ENCODE assay signal across 12 cellular contexts in the genomic region with DNA sequence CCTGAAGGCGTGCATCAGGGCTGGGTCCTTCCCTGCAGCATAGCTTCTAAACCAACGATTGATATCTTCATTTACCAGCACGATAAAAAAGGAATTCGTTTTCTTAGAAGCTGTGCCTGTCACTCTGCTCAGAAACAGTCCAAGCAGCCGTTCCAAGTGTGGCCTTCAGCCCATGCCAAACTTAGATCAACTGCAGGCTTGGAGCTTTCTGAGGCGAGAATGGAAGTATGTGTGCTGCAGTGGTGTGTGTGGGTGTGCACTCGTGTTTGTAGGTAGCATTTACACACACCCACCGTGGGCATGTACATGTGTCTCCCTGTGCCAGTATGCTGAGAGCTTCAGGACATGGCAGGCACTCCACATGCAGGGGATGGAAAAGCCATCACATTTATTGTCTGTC.
A peak's percentile ranks its signal among the peaks of the same experiment; 100 is the strongest.
DNase-seq lines count a peak whose midpoint lies in the region; ATAC-seq and TF ChIP-seq lines count a peak whose summit lies in the region.
"Had no signal": no experiment of that assay in that cellular context is flagged by ENCODE, and none has a peak within 500 bp of the region (broad histone marks: within the 10 kb centered on the region; RNA-seq: fewer than 3 reads in every experiment).

No MANE protein-coding gene starts in this region.

- TF ChIP-seq EP300 in sigmoid colon (IDR thresholded peaks at IDR 0.05), result no peak

- H3K4me3 Mint-ChIP-seq in Caco-2 (ENCODE audit: unreplicated experiment), result no peak overlapping the region

- in situ Hi-C loops in gastrocnemius medialis (cut with MboI; ENCODE audit: low sequenced_read_pairs in 4 of 4), result no loop called here

- H3K9me3 ChIP-seq in right cardiac atrium (ENCODE audit: control insufficient read depth, low read length) (no peaks in the 10 kb centered on the region), gastrocnemius medialis (no peaks in the 10 kb centered on the region), sigmoid colon (no peaks in the 10 kb centered on the region), Caco-2 (no peaks in the 10 kb centered on the region)
- H3K9me3 ChIP-seq: uterus had no signal

- H3K27ac Mint-ChIP-seq in Caco-2 (ENCODE audit: unreplicated experiment), result no peak overlapping the region

- no peaks in the 10 kb centered on the region for H3K4me1 Mint-ChIP-seq in Caco-2 (ENCODE audit: low read depth, unreplicated experiment)

- BruUV-seq in Caco-2 (replicated peaks; lab: Mats Ljungman, UMichigan), result no TSS peak

- no peaks in the 10 kb centered on the region for H3K9me3 Mint-ChIP-seq in Caco-2 (ENCODE audit: unreplicated experiment)

- TF ChIP-seq CTCF in gastrocnemius medialis (IDR thresholded peaks at IDR 0.05 in 4 of 5, conservative IDR thresholded peaks at IDR 0.05 in 1 of 5) (no peak), sigmoid colon (IDR thresholded peaks at IDR 0.05) (no peak), Caco-2 (IDR thresholded peaks at IDR 0.05; ENCODE audit: insufficient read depth in 1 of 2, low read depth in 1 of 2, low read length in 1 of 2, severe bottlenecking in 1 of 2, unreplicated experiment in 1 of 2) (no peak)

- H3K36me3 ChIP-seq in gastrocnemius medialis (no peaks in the 10 kb centered on the region), sigmoid colon (no peaks in the 10 kb centered on the region), Caco-2 (ENCODE audit: control insufficient read depth, insufficient read depth, low read length) (no peaks in the 10 kb centered on the region)
- H3K36me3 ChIP-seq: uterus had no signal

- TF ChIP-seq POLR2A in gastrocnemius medialis (IDR thresholded peaks at IDR 0.05) (no peak), sigmoid colon (IDR thresholded peaks at IDR 0.05) (no peak)

- ATAC-seq in right cardiac atrium (peak; percentile 19 to 47), gastrocnemius medialis (peak; percentile 48 to 61), HG03097 (IDR thresholded peaks at IDR 0.05; ENCODE audit: low FRiP score, unreplicated experiment) (no peak)
- no peak for ATAC-seq in activated CD4-positive, CD25-positive, alpha-beta regulatory T cell treated with anti-CD3 and anti-CD28 coated beads, Interleukin-2, amount 50 U/mL, for 24 hours

- intact Hi-C loops in right cardiac atrium (cut with DNase I) (no loop called here), gastrocnemius medialis (cut with DNase I; ENCODE audit: low total_unique reads) (no loop called here), sigmoid colon (cut with DNase I) (no loop called here), Caco-2 (cut with micrococcal nuclease; ENCODE audit: unreplicated experiment) (no loop called here)

- peaks cover 11% of the 10 kb centered on the region for H3K27me3 Mint-ChIP-seq in Caco-2 (ENCODE audit: insufficient read depth, unreplicated experiment)

- POLR2A ChIA-PET in Caco-2 (lab: Charles Lee), result no interaction called here

- peak; percentile 13 for DNase-seq in GM03348 (ENCODE audit: low spot score)
- peak in 35 of 56 donors; percentile 19 to 77 (median 54) for DNase-seq in amygdala (lab: John Stamatoyannopoulos, UW)
- DNase-seq in right cardiac atrium, result peak in 1 of 3 donors; percentile 71
- no peak for DNase-seq in gastrocnemius medialis
- DNase-seq in sigmoid colon, result no peak
- no peak for DNase-seq in Caco-2
- DNase-seq: NCI-H446, uterus had no signal

- 30% methylated on average over 8 of the region's 8 CpGs for WGBS in right cardiac atrium
- WGBS in sigmoid colon, 2 donors, result 60 to 65% methylated on average over 8 of the region's 8 CpGs

- CTCF ChIA-PET in Caco-2 (lab: Charles Lee), result no interaction called here

- no peaks in the 10 kb centered on the region for H3K36me3 Mint-ChIP-seq in Caco-2 (ENCODE audit: insufficient read depth, unreplicated experiment)
- H3K36me3 Mint-ChIP-seq: activated naive CD4-positive, alpha-beta T cell treated with anti-CD3 and anti-CD28 coated beads, Interleukin-2, amount 50 U/mL, for 72 hours had no signal

- H3K4me3 ChIP-seq in right cardiac atrium (ENCODE audit: low read length) (no peak overlapping the region), gastrocnemius medialis (peak overlapping the region in 3 of 4 donors; percentile 1 to 14 (median 9)), sigmoid colon (no peak overlapping the region), Caco-2 (ENCODE audit: low read depth, low read length) (no peak overlapping the region)
- H3K4me3 ChIP-seq: GM12878, uterus had no signal

- H3K27ac ChIP-seq in right cardiac atrium (ENCODE audit: low read length) (no peak overlapping the region), gastrocnemius medialis (peak overlapping the region in 3 of 4 donors; percentile 37 to 50 (median 42)), sigmoid colon (peak overlapping the region in 1 of 4 donors; percentile 42)
- H3K27ac ChIP-seq: uterus had no signal

- H3K4me1 ChIP-seq in right cardiac atrium (ENCODE audit: control insufficient read depth, insufficient read depth, low read length) (no peaks in the 10 kb centered on the region), gastrocnemius medialis (peaks cover 18 to 22% of the 10 kb centered on the region in 2 donors), sigmoid colon (peaks cover 0 to 28% (median 21%) of the 10 kb centered on the region in 4 donors), Caco-2 (no peaks in the 10 kb centered on the region)
- H3K4me1 ChIP-seq: uterus had no signal

- H3K27me3 ChIP-seq in right cardiac atrium (ENCODE audit: control insufficient read depth, insufficient read depth), result no peaks in the 10 kb centered on the region
- H3K27me3 ChIP-seq in gastrocnemius medialis, result peaks cover 13 to 24% (median 17%) of the 10 kb centered on the region in 3 donors
- peaks cover 4 to 26% (median 12%) of the 10 kb centered on the region in 3 donors for H3K27me3 ChIP-seq in sigmoid colon
- no peaks in the 10 kb centered on the region for H3K27me3 ChIP-seq in Caco-2 (replicated peaks; ENCODE audit: control insufficient read depth, insufficient read depth, low read length)
- H3K27me3 ChIP-seq: uterus had no signal

Comparison
In these comparisons a context has a peak if more than half of its experiments do, and no peak if none do; other contexts are left out.
1. DNase-seq: peak in GM03348 (single experiment) and amygdala (35 of 56); none in gastrocnemius medialis (0 of 2), sigmoid colon (single experiment) and Caco-2 (0 of 2).
2. ATAC-seq: peak in right cardiac atrium (2 of 2) and gastrocnemius medialis (2 of 2); none in HG03097 (single experiment) and activated CD4-positive, CD25-positive, alpha-beta regulatory T cell treated with anti-CD3 and anti-CD28 coated beads, Interleukin-2, amount 50 U/mL, for 24 hours (0 of 2).
3. H3K4me3 ChIP-seq: peak in gastrocnemius medialis (3 of 4); none in right cardiac atrium (single experiment), sigmoid colon (0 of 4) and Caco-2 (single experiment).